ENCODE assay signal across 9 cellular contexts in genomic region chr13:40629678-40630384, GRCh38. TPM values are rescaled to one million over a fixed set of nuclear protein-coding genes. Genes with fewer than 3 reads are reported as not detected.
DNase-seq lines count a peak whose midpoint lies in the region; ATAC-seq and TF ChIP-seq lines count a peak whose summit lies in the region.
"Had no signal": no experiment of that assay in that cellular context is flagged by ENCODE, and none has a peak within 500 bp of the region (broad histone marks: within the 10 kb centered on the region; RNA-seq: fewer than 3 reads in every experiment).

No MANE protein-coding gene starts in this region.

- peaks cover 56% of the 10 kb centered on the region for H3K4me1 Mint-ChIP-seq in activated CD4-positive, alpha-beta T cell treated with anti-CD3 and anti-CD28 coated beads, Interleukin-2, amount 10 ng/mL, durations not matched to agents 24 days and 14 days
- peaks cover 52% of the 10 kb centered on the region for H3K4me1 Mint-ChIP-seq in stimulated activated effector memory CD8-positive, alpha-beta T cell treated with anti-CD3 and anti-CD28 coated beads, Interleukin-12 subunit alpha, Interleukin-12 subunit beta, amount 100 ng/mL, for 72 hours

- H3K36me3 ChIP-seq in OCI-LY1 (ENCODE audit: insufficient read depth, low read length): peaks cover 47% of the 10 kb centered on the region
- no peaks in the 10 kb centered on the region for H3K36me3 ChIP-seq in aorta (ENCODE audit: control insufficient read depth in 1 of 2, insufficient read depth in 2 of 2, low read length in 1 of 2)

- H3K27me3 ChIP-seq in OCI-LY1 (ENCODE audit: insufficient read depth, low read length) (no peaks in the 10 kb centered on the region), aorta (ENCODE audit: control insufficient read depth in 1 of 2, insufficient read depth in 2 of 2, low read length in 1 of 2) (no peaks in the 10 kb centered on the region)

- no peaks in the 10 kb centered on the region for H4K20me1 ChIP-seq in OCI-LY1 (ENCODE audit: insufficient read depth, low read length)

- H3K4me1 ChIP-seq in OCI-LY1 (ENCODE audit: insufficient read depth, low read length, severe bottlenecking): peaks cover 88% of the 10 kb centered on the region
- peaks cover 0 to 9% of the 10 kb centered on the region in 2 donors for H3K4me1 ChIP-seq in aorta (ENCODE audit: control insufficient read depth in 1 of 2, insufficient read depth in 2 of 2, low read length in 2 of 2)

- peaks cover 34% of the 10 kb centered on the region for H3K36me3 Mint-ChIP-seq in activated CD4-positive, alpha-beta T cell treated with anti-CD3 and anti-CD28 coated beads, Interleukin-2, amount 10 ng/mL, durations not matched to agents 24 days and 14 days (ENCODE audit: low read depth)
- peaks cover 27% of the 10 kb centered on the region for H3K36me3 Mint-ChIP-seq in stimulated activated effector memory CD8-positive, alpha-beta T cell treated with anti-CD3 and anti-CD28 coated beads, Interleukin-12 subunit alpha, Interleukin-12 subunit beta, amount 100 ng/mL, for 72 hours

- H3K27me3 Mint-ChIP-seq in activated CD4-positive, alpha-beta T cell treated with anti-CD3 and anti-CD28 coated beads, Interleukin-2, amount 10 ng/mL, durations not matched to agents 24 days and 14 days: no peaks in the 10 kb centered on the region

- H3K27ac Mint-ChIP-seq in activated CD4-positive, alpha-beta T cell treated with anti-CD3 and anti-CD28 coated beads, Interleukin-2, amount 10 ng/mL, durations not matched to agents 24 days and 14 days: peak overlapping the region; percentile 40
- peak overlapping the region; percentile 45 for H3K27ac Mint-ChIP-seq in stimulated activated effector memory CD8-positive, alpha-beta T cell treated with anti-CD3 and anti-CD28 coated beads, Interleukin-12 subunit alpha, Interleukin-12 subunit beta, amount 100 ng/mL, for 72 hours

- H3K9me3 Mint-ChIP-seq in activated CD4-positive, alpha-beta T cell treated with anti-CD3 and anti-CD28 coated beads, Interleukin-2, amount 10 ng/mL, durations not matched to agents 24 days and 14 days: no peaks in the 10 kb centered on the region
- H3K9me3 Mint-ChIP-seq in stimulated activated effector memory CD8-positive, alpha-beta T cell treated with anti-CD3 and anti-CD28 coated beads, Interleukin-12 subunit alpha, Interleukin-12 subunit beta, amount 100 ng/mL, for 72 hours: no peaks in the 10 kb centered on the region

- H3K79me2 ChIP-seq in OCI-LY1 (ENCODE audit: insufficient read depth, low read length): peaks cover 97% of the 10 kb centered on the region

- ATAC-seq in HG02852 (IDR thresholded peaks at IDR 0.05; ENCODE audit: unreplicated experiment) (peak; percentile 92), aorta (ENCODE audit: low FRiP score) (no peak)
- peak; percentile 58 for ATAC-seq in stimulated activated effector memory CD8-positive, alpha-beta T cell treated with anti-CD3 and anti-CD28 coated beads, Interleukin-12 subunit alpha, Interleukin-12 subunit beta, amount 100 ng/mL, for 72 hours

- no peaks in the 10 kb centered on the region for H3K9me2 ChIP-seq in OCI-LY1 (ENCODE audit: low read depth, low read length)

- H3K4me3 Mint-ChIP-seq in activated CD4-positive, alpha-beta T cell treated with anti-CD3 and anti-CD28 coated beads, Interleukin-2, amount 10 ng/mL, durations not matched to agents 24 days and 14 days: no peak overlapping the region
- no peak overlapping the region for H3K4me3 Mint-ChIP-seq in stimulated activated effector memory CD8-positive, alpha-beta T cell treated with anti-CD3 and anti-CD28 coated beads, Interleukin-12 subunit alpha, Interleukin-12 subunit beta, amount 100 ng/mL, for 72 hours

- H3K4me3 ChIP-seq in OCI-LY1 (ENCODE audit: low read depth, low read length, poor library complexity, severe bottlenecking): no peak overlapping the region
- no peak overlapping the region for H3K4me3 ChIP-seq in aorta (ENCODE audit: low read length in 2 of 2)

- peak overlapping the region; percentile 22; the same call in 1 of the 2 replicates for H3K4me2 ChIP-seq in OCI-LY1 (ENCODE audit: low read length)

- no peak overlapping the region for H2AFZ ChIP-seq in OCI-LY1 (ENCODE audit: low read length)

- peak overlapping the region; percentile 77 for H3K27ac ChIP-seq in OCI-LY1 (ENCODE audit: low read depth, low read length, poor library complexity, severe bottlenecking)
- H3K27ac ChIP-seq in aorta (ENCODE audit: low read depth in 1 of 2, low read length in 2 of 2): no peak overlapping the region

- H3F3A ChIP-seq in OCI-LY1 (ENCODE audit: insufficient read depth, low read length): no peaks in the 10 kb centered on the region

- intact Hi-C loops in activated CD4-positive, alpha-beta T cell treated with anti-CD3 and anti-CD28 coated beads, Interleukin-2, amount 10 ng/mL, durations not matched to agents 24 days and 14 days (cut with micrococcal nuclease): loop anchor here (2.0 kb wide), 2 partner anchors 13 to 17 kb away; no protein-coding TSS in a partner anchor
- intact Hi-C loops in aorta (cut with DNase I): no loop called here
- intact Hi-C loops in posterior cingulate gyrus (cut with DNase I): no loop called here

- H3K9me3 ChIP-seq in OCI-LY1 (ENCODE audit: low read length): no peaks in the 10 kb centered on the region
- no peaks in the 10 kb centered on the region for H3K9me3 ChIP-seq in aorta (ENCODE audit: control insufficient read depth, low read length)

- no peak for TF ChIP-seq CTCF in OCI-LY1 (IDR thresholded peaks at IDR 0.05; ENCODE audit: low read length)

- WGBS in aorta, 2 donors: 87 to 92% methylated on average over 3 of the region's 3 CpGs

- H3K9ac ChIP-seq in OCI-LY1 (ENCODE audit: low read length): no peak overlapping the region

- no peak for DNase-seq in activated CD4-positive, alpha-beta T cell treated with anti-CD3 and anti-CD28 coated beads, Interleukin-2, amount 10 ng/mL, durations not matched to agents 24 days and 14 days
- no peak for DNase-seq in activated CD4-positive, alpha-beta T cell treated with anti-CD3 and anti-CD28 coated beads, Interleukin-2, amount 50 U/mL, for 4 hours
- no peak for DNase-seq in stimulated activated effector memory CD8-positive, alpha-beta T cell treated with anti-CD3 and anti-CD28 coated beads, Interleukin-12 subunit alpha, Interleukin-12 subunit beta, amount 100 ng/mL, for 72 hours (ENCODE audit: low spot score in 2 of 2)
- DNase-seq in aorta (no peak), superior temporal gyrus (ENCODE audit: extremely low spot score) (no peak), posterior cingulate gyrus (no peak)
- DNase-seq: KG1 had no signal

RNA-seq across cellular contexts. Expression of gene FOXO1, which starts 36.6 kb away (rescaled TPM):
- 38.1 and 39.6 TPM in 2 replicates for total RNA-seq in activated CD4-positive, alpha-beta T cell treated with anti-CD3 and anti-CD28 coated beads, Interleukin-2, amount 10 ng/mL, durations not matched to agents 24 days and 14 days
- total RNA-seq in aorta: 10 to 100 TPM; 30.4 to 33.4 TPM
- 1 to 10 TPM; 4.1 to 8.2 TPM for polyA plus RNA-seq in aorta
